ENCODE assay signal across 21 cellular contexts in the genomic region with DNA sequence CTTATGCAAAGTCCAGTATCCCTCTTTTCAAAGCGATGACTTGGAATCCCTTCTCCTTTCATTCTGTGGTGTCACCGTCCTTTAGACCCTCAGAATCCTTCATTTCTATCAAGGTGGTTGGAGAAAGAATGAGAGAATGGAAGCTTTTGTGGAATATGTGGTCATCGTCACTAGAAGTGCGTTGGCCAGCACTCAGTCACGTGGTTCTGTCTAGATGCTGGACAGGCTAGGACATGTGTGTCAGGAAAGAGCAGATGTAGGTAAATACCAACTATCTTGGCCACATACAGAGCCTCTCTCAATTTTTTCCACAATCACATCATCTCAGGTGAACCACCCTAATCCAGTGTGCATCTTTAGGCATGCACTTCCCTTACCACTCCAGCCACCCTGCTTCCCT.
"Had no signal": no experiment of that assay in that cellular context is flagged by ENCODE, and none has a peak within 500 bp of the region (broad histone marks: within the 10 kb centered on the region; RNA-seq: fewer than 3 reads in every experiment).

No MANE protein-coding gene starts in this region.

- H2AFZ ChIP-seq: parathyroid adenoma had no signal

- H3K27ac ChIP-seq: gastrocnemius medialis, parathyroid adenoma had no signal

- H3K9me3 Mint-ChIP-seq: activated naive CD8-positive, alpha-beta T cell treated with anti-CD3 and anti-CD28 coated beads, Interleukin-2, amount 50 U/mL, for 24 hours had no signal

- H3K27me3 Mint-ChIP-seq: T-helper 17 cell had no signal

- H3K9ac ChIP-seq: parathyroid adenoma had no signal

- H3K36me3 ChIP-seq: gastrocnemius medialis, heart left ventricle, uterus had no signal

- H3K79me2 ChIP-seq: parathyroid adenoma had no signal

- H3K4me1 ChIP-seq: gastrocnemius medialis, parathyroid adenoma, uterus had no signal

- ATAC-seq: activated naive CD8-positive, alpha-beta T cell treated with anti-CD3 and anti-CD28 coated beads, Interleukin-2, amount 50 U/mL, for 24 hours; esophagus mucosa; gastrocnemius medialis; mucosa of descending colon; right cardiac atrium; T-helper 17 cell had no signal

- H3K27ac Mint-ChIP-seq: T-helper 17 cell had no signal

- DNase-seq: activated CD4-positive, alpha-beta T cell treated with anti-CD3 and anti-CD28 coated beads for 4 hours; activated CD4-positive, alpha-beta T cell treated with anti-CD3 and anti-CD28 coated beads, Interleukin-2, amount 50 U/mL, for 48 hours; activated CD4-positive, CD25-positive, alpha-beta regulatory T cell; activated gamma-delta T cell; activated naive CD4-positive, alpha-beta T cell treated with anti-CD3 and anti-CD28 coated beads, Interleukin-2, amount 50 U/mL, for 16 hours; activated naive CD8-positive, alpha-beta T cell treated with anti-CD3 and anti-CD28 coated beads, Interleukin-2, amount 50 U/mL, for 24 hours; effector memory CD4-positive, alpha-beta T cell; gastrocnemius medialis; heart left ventricle; islet precursor cell; left cardiac atrium; mesendoderm; mucosa of descending colon; right cardiac atrium; stimulated activated CD4-positive, alpha-beta T cell treated with anti-CD3 and anti-CD28 coated beads, Interleukin-1b, Interleukin-23, amount 100 ng/mL, for 48 hours; T-helper 17 cell; trophoblast cell; uterus had no signal

- H3K4me3 Mint-ChIP-seq: activated naive CD8-positive, alpha-beta T cell treated with anti-CD3 and anti-CD28 coated beads, Interleukin-2, amount 50 U/mL, for 24 hours; T-helper 17 cell had no signal

- FAIRE-seq: colon had no signal

- H3K9me3 ChIP-seq: gastrocnemius medialis, heart left ventricle, mucosa of descending colon, uterus had no signal

- H3K27me3 ChIP-seq: gastrocnemius medialis, heart left ventricle, uterus had no signal

- H3K4me3 ChIP-seq: gastrocnemius medialis, heart left ventricle, mucosa of descending colon, uterus had no signal
